ENCODE assay signal across 8 cellular contexts in the genomic region with DNA sequence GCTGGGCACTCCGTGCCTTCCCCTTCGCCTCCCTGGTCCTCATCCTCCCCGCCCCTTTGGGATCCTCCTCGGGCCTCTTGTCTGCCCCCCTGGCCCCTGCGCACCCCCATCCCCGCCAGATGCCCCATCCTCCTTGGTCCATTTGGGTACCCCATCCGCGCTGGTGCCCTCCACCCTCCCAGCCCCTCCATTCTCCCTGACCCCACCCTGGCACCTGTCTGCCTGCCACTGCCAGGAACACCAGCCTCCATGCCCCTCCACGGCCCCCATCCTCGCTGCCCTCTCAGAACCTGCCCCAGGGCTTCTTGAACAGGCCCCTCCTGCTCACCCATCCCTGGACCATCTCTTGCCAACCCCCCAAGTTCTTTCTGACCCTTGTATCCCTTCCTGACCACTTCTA. TPM values are rescaled to one million over a fixed set of nuclear protein-coding genes. Genes with fewer than 3 reads are reported as not detected.
DNase-seq lines count a peak whose midpoint lies in the region; ATAC-seq and TF ChIP-seq lines count a peak whose summit lies in the region.

No MANE protein-coding gene starts in this region.

- POLR2A ChIA-PET in activated CD8-positive, alpha-beta T cell treated with anti-CD3 and anti-CD28 coated beads for 36 hours (lab: Charles Lee): interaction anchor here (1.5 to 1.6 kb wide), 2 partner anchors 16 to 128 kb away, joined by 3 to 6 read pairs; no protein-coding TSS in a partner anchor

- H3K36me3 ChIP-seq in HAP-1 (replicated peaks) (peaks cover 15% of the 10 kb centered on the region), right atrium auricular region (peaks cover 7% of the 10 kb centered on the region), skeletal muscle satellite cell (ENCODE audit: insufficient read depth, low read length) (peaks cover 6% of the 10 kb centered on the region)

- peak overlapping the region; percentile 96 for H3K27ac Mint-ChIP-seq in activated CD8-positive, alpha-beta T cell treated with anti-CD3 and anti-CD28 coated beads for 36 hours

- H3K4me2 ChIP-seq in skeletal muscle satellite cell (ENCODE audit: low read length): peak overlapping the region; percentile 83

- H3K36me3 Mint-ChIP-seq in activated CD8-positive, alpha-beta T cell treated with anti-CD3 and anti-CD28 coated beads for 36 hours (ENCODE audit: low read depth): peaks cover 40% of the 10 kb centered on the region

- peak overlapping the region; percentile 72 for H3K9ac ChIP-seq in skeletal muscle satellite cell (ENCODE audit: low read depth, low read length)

- peaks cover 51% of the 10 kb centered on the region for H3K4me1 Mint-ChIP-seq in activated CD8-positive, alpha-beta T cell treated with anti-CD3 and anti-CD28 coated beads for 36 hours (ENCODE audit: low read depth)

- peaks cover 5% of the 10 kb centered on the region for H3K4me1 ChIP-seq in HAP-1
- H3K4me1 ChIP-seq in right atrium auricular region: peaks cover 0 to 43% of the 10 kb centered on the region in 2 donors
- H3K4me1 ChIP-seq in skeletal muscle satellite cell (ENCODE audit: control insufficient read depth, insufficient read depth, low read length): peaks cover 23% of the 10 kb centered on the region

- H3K4me3 ChIP-seq in HAP-1 (peak overlapping the region; percentile 58), right atrium auricular region (peak overlapping the region; percentile 84 to 86), skeletal muscle satellite cell (ENCODE audit: low read length) (peak overlapping the region; percentile 73)

- in situ Hi-C loops in HAP-1 (cut with MboI; ENCODE audit: low sequenced_read_pairs): no loop called here

- ATAC-seq in activated CD8-positive, alpha-beta T cell treated with anti-CD3 and anti-CD28 coated beads for 36 hours: no peak
- ATAC-seq in HG03442 (IDR thresholded peaks at IDR 0.05; ENCODE audit: unreplicated experiment) (no peak), GM21529 (IDR thresholded peaks at IDR 0.05; ENCODE audit: unreplicated experiment) (no peak)

- H3K27ac ChIP-seq in right atrium auricular region: peak overlapping the region; percentile 85

- no peaks in the 10 kb centered on the region for H3K27me3 ChIP-seq in HAP-1 (ENCODE audit: low read depth)
- H3K27me3 ChIP-seq in right atrium auricular region: no peaks in the 10 kb centered on the region
- no peaks in the 10 kb centered on the region for H3K27me3 ChIP-seq in skeletal muscle satellite cell (ENCODE audit: control insufficient read depth, insufficient read depth, low read length)

- TF ChIP-seq CTCF in activated CD8-positive, alpha-beta T cell treated with anti-CD3 and anti-CD28 coated beads for 36 hours (IDR thresholded peaks at IDR 0.05): no peak
- TF ChIP-seq CTCF in right atrium auricular region (IDR thresholded peaks at IDR 0.05): no peak

- intact Hi-C loops in activated CD8-positive, alpha-beta T cell treated with anti-CD3 and anti-CD28 coated beads for 36 hours (cut with micrococcal nuclease): no loop called here

- no peaks in the 10 kb centered on the region for H3K9me3 ChIP-seq in HAP-1
- H3K9me3 ChIP-seq in right atrium auricular region: no peaks in the 10 kb centered on the region
- H3K9me3 ChIP-seq in skeletal muscle satellite cell (replicated peaks; ENCODE audit: low read length): no peaks in the 10 kb centered on the region

- no peak for DNase-seq in HAP-1 (ENCODE audit: low spot score in 2 of 2)
- no peak for DNase-seq in activated CD8-positive, alpha-beta T cell treated with anti-CD3 and anti-CD28 coated beads for 36 hours
- no peak for DNase-seq in right atrium auricular region (ENCODE audit: low spot score)
- DNase-seq in retina: no peak
- no peak for DNase-seq in NCI-H1694 (lab: John Stamatoyannopoulos, UW)

- H3K27me3 Mint-ChIP-seq in activated CD8-positive, alpha-beta T cell treated with anti-CD3 and anti-CD28 coated beads for 36 hours: no peaks in the 10 kb centered on the region

- H3K4me3 Mint-ChIP-seq in activated CD8-positive, alpha-beta T cell treated with anti-CD3 and anti-CD28 coated beads for 36 hours: peak overlapping the region; percentile 100

- no peaks in the 10 kb centered on the region for H3K9me3 Mint-ChIP-seq in activated CD8-positive, alpha-beta T cell treated with anti-CD3 and anti-CD28 coated beads for 36 hours

- CTCF ChIA-PET in activated CD8-positive, alpha-beta T cell treated with anti-CD3 and anti-CD28 coated beads for 36 hours (lab: Charles Lee): no interaction called here

RNA-seq across cellular contexts. Expression of a gene that starts 0.7 kb away (rescaled TPM):
- 10 to 100 TPM; 55.0 to 61.3 TPM for total RNA-seq in activated CD8-positive, alpha-beta T cell treated with anti-CD3 and anti-CD28 coated beads for 36 hours
- 10 to 100 TPM; 19.8 to 22.5 TPM for total RNA-seq in right atrium auricular region
- 6.8 and 10.7 TPM in 2 replicates for total RNA-seq in skeletal muscle satellite cell (2012; rRNA removed)

RNA-seq across cellular contexts. Expression of a gene that starts 35.7 kb away (rescaled TPM):
- under 1 TPM; 0.47 to 0.59 TPM for total RNA-seq in activated CD8-positive, alpha-beta T cell treated with anti-CD3 and anti-CD28 coated beads for 36 hours
- total RNA-seq in right atrium auricular region: under 1 TPM in 1 of 2 donors, not detected in 1; 0.51 TPM
- not detected in 2 replicates for total RNA-seq in skeletal muscle satellite cell (2012; rRNA removed)

RNA-seq across cellular contexts. Expression of a gene that starts 39.5 kb away (rescaled TPM):
- 10 to 100 TPM; 21.2 to 23.9 TPM for total RNA-seq in activated CD8-positive, alpha-beta T cell treated with anti-CD3 and anti-CD28 coated beads for 36 hours
- 10 to 100 TPM in 1 of 2 donors, 1 to 10 TPM in 1; 6.4 to 13.8 TPM for total RNA-seq in right atrium auricular region
- 6.6 and 10.1 TPM in 2 replicates for total RNA-seq in skeletal muscle satellite cell (2012; rRNA removed)
